In genomic region chr2:100262043-100262442, GRCh38 we compare ENCODE assay signal across 15 cellular contexts.
"Had no signal": no experiment of that assay in that cellular context is flagged by ENCODE, and none has a peak within 500 bp of the region (broad histone marks: within the 10 kb centered on the region; RNA-seq: fewer than 3 reads in every experiment).

No MANE protein-coding gene starts in this region.

- H3K4me3 ChIP-seq: psoas muscle, thoracic aorta had no signal

- DNase-seq: activated CD4-positive, alpha-beta T cell treated with anti-CD3 and anti-CD28 coated beads, Interleukin-2, amount 50 U/mL, for 1 hour; activated CD4-positive, CD25-positive, alpha-beta regulatory T cell; activated gamma-delta T cell; glutamatergic neuron; left cardiac atrium; stimulated activated CD4-positive, alpha-beta T cell treated with anti-CD3 and anti-CD28 coated beads, Interleukin-4, amount 100 ng/mL, for 1 hour; stimulated activated CD8-positive, alpha-beta memory T cell treated with anti-CD3 and anti-CD28 coated beads, Interleukin-4, amount 100 ng/mL, for 48 hours had no signal

- H3K9me3 ChIP-seq: psoas muscle, thoracic aorta had no signal

- H3K27me3 Mint-ChIP-seq: stimulated activated naive CD8-positive, alpha-beta T cell treated with anti-CD3 and anti-CD28 coated beads, Interleukin-15, Interleukin-2, amounts not matched to agents 100 ng/mL and 50 ng/mL, for 24 hours had no signal

- H3K36me3 Mint-ChIP-seq: activated naive CD8-positive, alpha-beta T cell treated with anti-CD3 and anti-CD28 coated beads, Interleukin-2, amount 10 ng/mL, durations not matched to agents 7 days and 5 days; memory B cell had no signal

- H3K4me3 Mint-ChIP-seq: activated naive CD8-positive, alpha-beta T cell treated with anti-CD3 and anti-CD28 coated beads, Interleukin-2, amount 10 ng/mL, durations not matched to agents 7 days and 5 days; memory B cell; nephron; stimulated activated naive CD8-positive, alpha-beta T cell treated with anti-CD3 and anti-CD28 coated beads, Interleukin-15, Interleukin-2, amounts not matched to agents 100 ng/mL and 50 ng/mL, for 24 hours; T-helper 1 cell treated with Interleukin-12 subunit alpha and Interleukin-12 subunit beta and Interleukin-4 antibody, amounts not matched to agents 30 μg/mL and 1 μg/mL, for 36 hours had no signal

- H3K27me3 ChIP-seq: dorsolateral prefrontal cortex had no signal

- H3K27ac Mint-ChIP-seq: activated naive CD8-positive, alpha-beta T cell treated with anti-CD3 and anti-CD28 coated beads, Interleukin-2, amount 10 ng/mL, durations not matched to agents 7 days and 5 days; memory B cell; stimulated activated naive CD8-positive, alpha-beta T cell treated with anti-CD3 and anti-CD28 coated beads, Interleukin-15, Interleukin-2, amounts not matched to agents 100 ng/mL and 50 ng/mL, for 24 hours; T-helper 1 cell treated with Interleukin-12 subunit alpha and Interleukin-12 subunit beta and Interleukin-4 antibody, amounts not matched to agents 30 μg/mL and 1 μg/mL, for 36 hours had no signal

- H3K27ac ChIP-seq: psoas muscle, thoracic aorta had no signal

- H3K36me3 ChIP-seq: thoracic aorta had no signal

- H3K4me1 Mint-ChIP-seq: memory B cell had no signal

- H3K9me3 Mint-ChIP-seq: activated naive CD8-positive, alpha-beta T cell treated with anti-CD3 and anti-CD28 coated beads, Interleukin-2, amount 10 ng/mL, durations not matched to agents 7 days and 5 days; memory B cell; nephron; stimulated activated naive CD8-positive, alpha-beta T cell treated with anti-CD3 and anti-CD28 coated beads, Interleukin-15, Interleukin-2, amounts not matched to agents 100 ng/mL and 50 ng/mL, for 24 hours; T-helper 1 cell treated with Interleukin-12 subunit alpha and Interleukin-12 subunit beta and Interleukin-4 antibody, amounts not matched to agents 30 μg/mL and 1 μg/mL, for 36 hours had no signal
